In the genomic region with DNA sequence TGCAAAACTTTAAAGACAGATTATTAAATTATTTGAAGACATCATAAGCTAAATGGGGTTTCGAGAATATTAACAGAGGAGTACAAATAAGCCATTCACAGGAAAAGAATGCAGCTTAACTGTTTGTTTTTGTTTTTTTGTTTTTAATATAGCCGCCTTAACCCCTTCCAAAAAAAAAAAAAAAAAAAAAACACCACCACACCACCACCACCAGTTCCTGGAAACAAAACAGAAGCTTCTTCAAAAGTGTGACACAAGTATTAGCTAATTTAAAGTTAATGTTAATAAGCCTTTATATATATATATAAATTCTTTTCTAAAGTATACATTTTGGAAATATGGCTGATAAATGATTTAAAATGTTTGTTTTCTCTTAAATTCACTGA, we compare ENCODE assay signal across 1 cellular context.
TF ChIP-seq lines count a peak whose summit lies in the region.

No MANE protein-coding gene starts in this region.

TF ChIP-seq in IMR-90, 13 proteins besides CTCF, POLR2A, EP300 and RAD21:
- TF ChIP-seq, protein P1, sequence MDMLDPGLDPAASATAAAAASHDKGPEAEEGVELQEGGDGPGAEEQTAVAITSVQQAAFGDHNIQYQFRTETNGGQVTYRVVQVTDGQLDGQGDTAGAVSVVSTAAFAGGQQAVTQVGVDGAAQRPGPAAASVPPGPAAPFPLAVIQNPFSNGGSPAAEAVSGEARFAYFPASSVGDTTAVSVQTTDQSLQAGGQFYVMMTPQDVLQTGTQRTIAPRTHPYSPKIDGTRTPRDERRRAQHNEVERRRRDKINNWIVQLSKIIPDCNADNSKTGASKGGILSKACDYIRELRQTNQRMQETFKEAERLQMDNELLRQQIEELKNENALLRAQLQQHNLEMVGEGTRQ (IDR thresholded peaks at IDR 0.05; ENCODE audit: low read depth, low read length), result no peak
- no peak for TF ChIP-seq CHD1 (IDR thresholded peaks at IDR 0.05; ENCODE audit: low read depth, low read length)
